ENCODE assay signal across 1 cellular context in genomic region chr9:99051353-99051752, GRCh38.
TF ChIP-seq lines count a peak whose summit lies in the region.

No MANE protein-coding gene starts in this region.

TF ChIP-seq in IMR-90, 13 proteins besides CTCF, POLR2A, EP300 and RAD21 (continued from another document):
- no peak for TF ChIP-seq MXI1 (IDR thresholded peaks at IDR 0.05; ENCODE audit: borderline replicate concordance, low read depth, low read length)
- no peak for TF ChIP-seq CEBPB (IDR thresholded peaks at IDR 0.05; ENCODE audit: low read depth, low read length)
- TF ChIP-seq USF2 (IDR thresholded peaks at IDR 0.05; ENCODE audit: low read depth, low read length) = no peak
- TF ChIP-seq CHD1 (IDR thresholded peaks at IDR 0.05; ENCODE audit: low read depth, low read length) = no peak
- TF ChIP-seq RFX5 (IDR thresholded peaks at IDR 0.05; ENCODE audit: low read depth, low read length) = no peak
- no peak for TF ChIP-seq NFE2L2 (IDR thresholded peaks at IDR 0.05; ENCODE audit: low read depth, low read length)
- no peak for TF ChIP-seq MAFK (IDR thresholded peaks at IDR 0.05; ENCODE audit: low read depth, low read length)
- no peak for TF ChIP-seq FOS (IDR thresholded peaks at IDR 0.05; ENCODE audit: low read depth, low read length)
- no peak for TF ChIP-seq BHLHE40 (IDR thresholded peaks at IDR 0.05; ENCODE audit: low read depth, low read length)
- TF ChIP-seq SMC3 (IDR thresholded peaks at IDR 0.05; ENCODE audit: low read depth, low read length) = no peak
